In the genomic region with DNA sequence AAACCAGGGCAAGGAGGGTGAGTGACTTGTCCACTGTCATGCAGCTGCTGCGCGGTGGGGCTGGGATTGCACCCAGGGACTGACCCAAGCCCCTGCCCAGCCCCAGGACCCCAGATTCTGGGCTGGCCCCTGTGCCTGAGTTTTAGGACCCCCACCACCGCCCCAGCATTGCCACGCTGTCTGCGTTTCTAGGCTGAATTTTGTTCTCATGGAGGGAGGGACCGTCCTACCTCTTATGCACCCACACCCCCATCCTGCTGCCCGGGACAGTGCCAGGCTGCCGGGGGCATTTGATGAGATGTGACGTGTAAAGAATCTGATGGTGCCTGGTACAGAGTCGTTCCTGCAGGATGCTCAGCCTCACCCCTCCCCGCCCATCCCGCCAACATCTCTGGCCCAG, we compare ENCODE assay signal across 26 cellular contexts.
"Had no signal": no experiment of that assay in that cellular context is flagged by ENCODE, and none has a peak within 500 bp of the region (broad histone marks: within the 10 kb centered on the region; RNA-seq: fewer than 3 reads in every experiment).

No MANE protein-coding gene starts in this region.

- H3K4me3 ChIP-seq: heart left ventricle, left ventricle myocardium inferior, lung, mucosa of descending colon, pancreas, prostate gland, sigmoid colon, spleen, suprapubic skin, thoracic aorta, tibial artery, upper lobe of right lung had no signal

- H3K27ac Mint-ChIP-seq: immature natural killer cell; naive thymus-derived CD4-positive, alpha-beta T cell; natural killer cell treated with Interleukin-12 subunit alpha and Interleukin-12 subunit beta and Interleukin-15 and Interleukin-18, amount 100 ng/mL, for 72 hours; stimulated activated effector memory CD8-positive, alpha-beta T cell treated with anti-CD3 and anti-CD28 coated beads, Interleukin-12 subunit alpha, Interleukin-12 subunit beta, amount 100 ng/mL, for 72 hours had no signal

- H3K9me3 Mint-ChIP-seq: immature natural killer cell; naive thymus-derived CD4-positive, alpha-beta T cell; natural killer cell treated with Interleukin-12 subunit alpha and Interleukin-12 subunit beta and Interleukin-15 and Interleukin-18, amount 100 ng/mL, for 72 hours; stimulated activated effector memory CD8-positive, alpha-beta T cell treated with anti-CD3 and anti-CD28 coated beads, Interleukin-12 subunit alpha, Interleukin-12 subunit beta, amount 100 ng/mL, for 72 hours had no signal

- H3K4me1 Mint-ChIP-seq: immature natural killer cell had no signal

- DNase-seq: heart left ventricle; hypothalamus; immature natural killer cell; left ventricle myocardium inferior; mesendoderm; midbrain; mucosa of descending colon; naive thymus-derived CD4-positive, alpha-beta T cell; nucleus accumbens; pancreas; retina; right cardiac atrium; sigmoid colon; small intestine; stimulated activated CD4-positive, alpha-beta T cell treated with anti-CD3 and anti-CD28 coated beads, Interleukin-4, amount 100 ng/mL, for 24 hours; stimulated activated naive CD4-positive, alpha-beta T cell treated with Interleukin-2 at 50 U/mL for 16 hours; tibial artery; trophoblast cell; upper lobe of right lung had no signal

- H3K9me3 ChIP-seq: heart left ventricle, left ventricle myocardium inferior, mucosa of descending colon, pancreas, prostate gland, sigmoid colon, spleen, suprapubic skin, thoracic aorta, tibial artery, upper lobe of right lung had no signal

- H3K4me3 Mint-ChIP-seq: immature natural killer cell; naive thymus-derived CD4-positive, alpha-beta T cell; natural killer cell treated with Interleukin-12 subunit alpha and Interleukin-12 subunit beta and Interleukin-15 and Interleukin-18, amount 100 ng/mL, for 72 hours; stimulated activated effector memory CD8-positive, alpha-beta T cell treated with anti-CD3 and anti-CD28 coated beads, Interleukin-12 subunit alpha, Interleukin-12 subunit beta, amount 100 ng/mL, for 72 hours had no signal

- ATAC-seq: mucosa of descending colon; naive thymus-derived CD4-positive, alpha-beta T cell; stimulated activated effector memory CD8-positive, alpha-beta T cell treated with anti-CD3 and anti-CD28 coated beads, Interleukin-12 subunit alpha, Interleukin-12 subunit beta, amount 100 ng/mL, for 72 hours; upper lobe of right lung had no signal

- H3K36me3 ChIP-seq: left ventricle myocardium inferior, pancreas, prostate gland, sigmoid colon, suprapubic skin, thoracic aorta, upper lobe of right lung had no signal

- H3K27ac ChIP-seq: heart left ventricle, left ventricle myocardium inferior, pancreas, prostate gland, sigmoid colon, spleen, suprapubic skin, thoracic aorta, tibial artery, upper lobe of right lung had no signal

- H3K27me3 ChIP-seq: heart left ventricle, pancreas, sigmoid colon, suprapubic skin, tibial artery, upper lobe of right lung had no signal

- H3K4me1 ChIP-seq: pancreas, prostate gland, sigmoid colon, spleen, suprapubic skin, tibial artery had no signal

- H3K27me3 Mint-ChIP-seq: naive thymus-derived CD4-positive, alpha-beta T cell; natural killer cell treated with Interleukin-12 subunit alpha and Interleukin-12 subunit beta and Interleukin-15 and Interleukin-18, amount 100 ng/mL, for 72 hours had no signal
